In the genomic region with DNA sequence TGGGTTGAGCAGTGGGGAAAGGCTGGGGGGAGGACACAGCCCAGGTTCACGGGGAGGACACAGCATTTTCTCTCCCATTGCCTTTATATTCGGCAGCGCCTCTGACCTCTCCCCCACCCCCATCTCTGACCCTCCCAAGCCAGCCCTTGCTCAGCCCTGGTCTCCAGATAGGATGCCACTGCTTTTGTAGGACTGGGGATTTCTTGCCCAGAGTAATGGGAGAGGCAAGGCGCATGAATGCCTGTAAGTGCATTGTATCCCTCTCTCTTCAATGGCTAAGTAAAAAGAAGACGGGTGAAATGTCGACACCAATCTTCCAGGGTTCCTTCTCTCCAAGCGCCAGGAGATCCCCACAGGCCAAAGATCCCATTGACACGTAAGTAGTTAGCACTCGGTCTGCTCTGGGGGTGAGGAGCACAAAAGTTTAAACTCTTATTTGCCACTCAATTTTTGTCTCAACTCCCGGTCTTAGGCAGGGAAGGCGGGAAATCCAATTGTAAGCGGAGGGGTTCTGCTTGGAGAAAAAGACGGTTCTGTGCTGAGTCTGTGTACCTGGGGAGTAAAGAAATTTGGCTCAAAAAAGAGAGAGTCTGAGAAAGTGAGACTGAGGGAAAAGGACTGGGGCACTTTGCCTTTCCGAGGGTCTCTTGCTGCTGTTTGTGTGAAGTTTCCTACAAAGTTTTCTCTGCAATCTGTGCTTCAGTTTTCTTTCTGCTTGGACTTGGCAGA, we compare ENCODE assay signal across 18 cellular contexts. TPM values are rescaled to one million over a fixed set of nuclear protein-coding genes. Genes with fewer than 3 reads are reported as not detected.
DNase-seq lines count a peak whose midpoint lies in the region; TF ChIP-seq lines count a peak whose summit lies in the region.
"Had no signal": no experiment of that assay in that cellular context is flagged by ENCODE, and none has a peak within 500 bp of the region (broad histone marks: within the 10 kb centered on the region; RNA-seq: fewer than 3 reads in every experiment).

No MANE protein-coding gene starts in this region.

- no peak for TF ChIP-seq POLR2A in tibial nerve (IDR thresholded peaks at IDR 0.05)

- WGBS in endodermal cell (ENCODE audit: insufficient coverage in 1 of 2, insufficient read length in 1 of 2), 2 experiments = 9 to 14% methylated on average over 12 to 14 of the region's 14 CpGs
- 44 to 47% methylated on average over 14 of the region's 14 CpGs for WGBS in tibial nerve, 2 donors

- H3K27me3 ChIP-seq in H7 (ENCODE audit: control insufficient read depth, insufficient read depth, low read length) (peaks cover 99% of the 10 kb centered on the region), endodermal cell (ENCODE audit: control insufficient read depth, insufficient read depth, low read length, poor library complexity, severe bottlenecking) (peaks cover 100% of the 10 kb centered on the region), tibial nerve (peaks cover 0 to 18% of the 10 kb centered on the region in 2 donors), tibial artery (no peaks in the 10 kb centered on the region)

- no peak overlapping the region for H3K9ac ChIP-seq in endodermal cell (ENCODE audit: extremely low read depth, low read length, poor library complexity, severe bottlenecking)
- H3K9ac ChIP-seq: BLaER1, GM23248 had no signal

- H3K27ac ChIP-seq in endodermal cell (ENCODE audit: low read depth, low read length) (no peak overlapping the region), tibial nerve (peak overlapping the region in 3 of 4 donors; percentile 9 to 88 (median 49)), tibial artery (no peak overlapping the region)
- H3K27ac ChIP-seq: BLaER1, GM23248 had no signal

- H3K9me3 ChIP-seq in endodermal cell (ENCODE audit: control insufficient read depth, low read length) (no peaks in the 10 kb centered on the region), tibial nerve (no peaks in the 10 kb centered on the region), tibial artery (no peaks in the 10 kb centered on the region)
- H3K9me3 ChIP-seq: Caco-2, HAP-1 had no signal

- H3K4me3 ChIP-seq in H7 (ENCODE audit: insufficient read depth, low read depth, low read length) (no peak overlapping the region), endodermal cell (ENCODE audit: low read length) (no peak overlapping the region), tibial nerve (no peak overlapping the region), tibial artery (no peak overlapping the region)
- H3K4me3 ChIP-seq: BLaER1, GM23248, HAP-1 had no signal

- H3K36me3 Mint-ChIP-seq in endodermal cell (ENCODE audit: low read depth) = no peaks in the 10 kb centered on the region
- H3K36me3 Mint-ChIP-seq in nephron (ENCODE audit: low read depth) = peaks cover 42% of the 10 kb centered on the region

- H3K4me1 Mint-ChIP-seq in endodermal cell = no peaks in the 10 kb centered on the region
- peaks cover 89% of the 10 kb centered on the region for H3K4me1 Mint-ChIP-seq in nephron

- intact Hi-C loops in tibial artery (cut with DNase I; ENCODE audit: low total_unique reads) = no loop called here

- TF ChIP-seq CTCF in endodermal cell (conservative IDR thresholded peaks at IDR 0.05) (no peak), nephron (IDR thresholded peaks at IDR 0.05; ENCODE audit: unreplicated experiment in 3 of 3) (no peak), tibial nerve (IDR thresholded peaks at IDR 0.05) (no peak), tibial artery (IDR thresholded peaks at IDR 0.05) (no peak)

- H3K4me3 Mint-ChIP-seq in endodermal cell (no peak overlapping the region), nephron (peak overlapping the region; percentile 53 to 82 (median 59))
- H3K4me3 Mint-ChIP-seq: CD8-positive, alpha-beta memory T cell; HFFc6 had no signal

- TF ChIP-seq EP300 in tibial nerve (IDR thresholded peaks at IDR 0.05) = no peak

- DNase-seq in H7 (peak; percentile 53), endodermal cell (peak; percentile 61), tibial nerve (ENCODE audit: low spot score in 2 of 2) (no peak), midbrain (lab: John Stamatoyannopoulos, UW) (no peak), tibial artery (no peak)
- no peak for DNase-seq in activated CD4-positive, alpha-beta T cell treated with anti-CD3 and anti-CD28 coated beads, Interleukin-2, amount 50 U/mL, for 1 hour
- DNase-seq: 8988T; AML-193; Caco-2; CD8-positive, alpha-beta memory T cell; DND-41; GDM1; GM23248; HFFc6 had no signal

- H3K27ac Mint-ChIP-seq in endodermal cell (no peak overlapping the region), nephron (peak overlapping the region; percentile 79 to 94 (median 94))
- H3K27ac Mint-ChIP-seq: HFFc6 had no signal

- no peaks in the 10 kb centered on the region for H3K4me1 ChIP-seq in endodermal cell (ENCODE audit: control insufficient read depth, insufficient read depth, low read length)
- peaks cover 0 to 46% (median 0%) of the 10 kb centered on the region in 4 donors for H3K4me1 ChIP-seq in tibial nerve
- H3K4me1 ChIP-seq in tibial artery = peaks cover 0 to 10% (median 7%) of the 10 kb centered on the region in 4 donors
- H3K4me1 ChIP-seq: BLaER1 had no signal

- H3K36me3 ChIP-seq in H7 (replicated peaks; ENCODE audit: control insufficient read depth, insufficient read depth, low read length) (no peaks in the 10 kb centered on the region), endodermal cell (ENCODE audit: control insufficient read depth, insufficient read depth, low read length) (no peaks in the 10 kb centered on the region), tibial nerve (no peaks in the 10 kb centered on the region), tibial artery (no peaks in the 10 kb centered on the region)
- H3K36me3 ChIP-seq: BLaER1, HAP-1 had no signal

- no peaks in the 10 kb centered on the region for H3K9me3 Mint-ChIP-seq in endodermal cell
- H3K9me3 Mint-ChIP-seq in nephron = no peaks in the 10 kb centered on the region
- H3K9me3 Mint-ChIP-seq: CD8-positive, alpha-beta memory T cell; HFFc6 had no signal

- H3K27me3 Mint-ChIP-seq in endodermal cell (ENCODE audit: insufficient read depth) (peaks cover 100% of the 10 kb centered on the region), nephron (ENCODE audit: low read depth) (peaks cover 23% of the 10 kb centered on the region)

RNA-seq across cellular contexts. Expression of gene HOXC4, which starts 4.7 kb away (rescaled TPM):
- not detected in 2 replicates for total RNA-seq in H7 (2014; rRNA removed; shearing (Covaris generic))
- not detected for total RNA-seq in endodermal cell
- 13.4 TPM for polyA plus RNA-seq in endodermal cell (2013, experiment 1 of 2)
- 10.3 TPM for polyA plus RNA-seq in endodermal cell (2013, experiment 2 of 2)
- 1 to 10 TPM; 2.7 to 8.1 (median 4.1) TPM for total RNA-seq in tibial nerve
- total RNA-seq: HepG2 had no signal
- polyA plus RNA-seq: HepG2 had no signal

RNA-seq across cellular contexts. Expression of gene HOXC5, which starts 25.5 kb away (rescaled TPM):
- not detected in 2 replicates for total RNA-seq in H7 (2014; rRNA removed; shearing (Covaris generic))
- total RNA-seq in endodermal cell (not detected), tibial nerve (1 to 10 TPM; 1.4 to 2.7 (median 1.7) TPM)
- 0.82 TPM for polyA plus RNA-seq in endodermal cell (2013, experiment 1 of 2)
- polyA plus RNA-seq in endodermal cell (2013, experiment 2 of 2) = 1.7 TPM
- total RNA-seq: CD8-positive, alpha-beta memory T cell; HepG2 had no signal
- polyA plus RNA-seq: CD8-positive, alpha-beta memory T cell; HepG2 had no signal

RNA-seq across cellular contexts. Expression of gene HOXC6, which starts 30.1 kb away (rescaled TPM):
- total RNA-seq in H7 (2014; rRNA removed; shearing (Covaris generic)) = not detected in 2 replicates
- total RNA-seq in endodermal cell = not detected
- polyA plus RNA-seq in endodermal cell (2013, experiment 1 of 2) = 16.8 TPM
- 10.0 TPM for polyA plus RNA-seq in endodermal cell (2013, experiment 2 of 2)
- total RNA-seq in tibial nerve = 10 to 100 TPM in 1 of 4 donors, 1 to 10 TPM in 3; 3.6 to 17.3 (median 7.2) TPM
- total RNA-seq: CD8-positive, alpha-beta memory T cell; HepG2 had no signal
- polyA plus RNA-seq: CD8-positive, alpha-beta memory T cell; HepG2 had no signal

RNA-seq across cellular contexts. Expression of gene HOXC8, which starts 49.6 kb away (rescaled TPM):
- not detected in 2 replicates for total RNA-seq in H7 (2014; rRNA removed; shearing (Covaris generic))
- total RNA-seq in endodermal cell = not detected
- polyA plus RNA-seq in endodermal cell (2013, experiment 1 of 2) = 3.3 TPM
- 1.6 TPM for polyA plus RNA-seq in endodermal cell (2013, experiment 2 of 2)
- total RNA-seq in tibial nerve = 1 to 10 TPM in 3 of 4 donors, under 1 TPM in 1; 0.98 to 2.3 (median 2.0) TPM
- total RNA-seq: CD8-positive, alpha-beta memory T cell; HepG2; HFFc6 had no signal
- polyA plus RNA-seq: CD8-positive, alpha-beta memory T cell had no signal

RNA-seq across cellular contexts. Expression of gene HOXC9, which starts 58.4 kb away (rescaled TPM):
- total RNA-seq in H7 (2014; rRNA removed; shearing (Covaris generic)) = not detected in 2 replicates
- total RNA-seq in endodermal cell = not detected
- polyA plus RNA-seq in endodermal cell (2013, experiment 1 of 2) = 5.5 TPM
- polyA plus RNA-seq in endodermal cell (2013, experiment 2 of 2) = 6.4 TPM
- 10 to 100 TPM in 1 of 4 donors, 1 to 10 TPM in 3; 4.4 to 10.5 (median 7.9) TPM for total RNA-seq in tibial nerve
- total RNA-seq: CD8-positive, alpha-beta memory T cell had no signal
- polyA plus RNA-seq: CD8-positive, alpha-beta memory T cell had no signal

Comparison
In these comparisons a context has a peak if more than half of its experiments do, and no peak if none do; other contexts are left out.
1. DNase-seq: peak in H7 (single experiment) and endodermal cell (single experiment); none in tibial nerve (0 of 2), activated CD4-positive, alpha-beta T cell treated with anti-CD3 and anti-CD28 coated beads, Interleukin-2, amount 50 U/mL, for 1 hour (single experiment), midbrain (single experiment) and tibial artery (0 of 2).
2. H3K27ac ChIP-seq: peak in tibial nerve (3 of 4); none in endodermal cell (single experiment) and tibial artery (0 of 2).